1 cellular context compared by ENCODE assay signal in genomic region chr5:400282-401215, GRCh38.
A peak's percentile ranks its signal among the peaks of the same experiment; 100 is the strongest.
TF ChIP-seq lines count a peak whose summit lies in the region.

No MANE protein-coding gene starts in this region.

TF ChIP-seq in HEK293, 187 proteins besides CTCF, POLR2A, EP300 and RAD21 (continued from another document):
- TF ChIP-seq, protein P1, sequence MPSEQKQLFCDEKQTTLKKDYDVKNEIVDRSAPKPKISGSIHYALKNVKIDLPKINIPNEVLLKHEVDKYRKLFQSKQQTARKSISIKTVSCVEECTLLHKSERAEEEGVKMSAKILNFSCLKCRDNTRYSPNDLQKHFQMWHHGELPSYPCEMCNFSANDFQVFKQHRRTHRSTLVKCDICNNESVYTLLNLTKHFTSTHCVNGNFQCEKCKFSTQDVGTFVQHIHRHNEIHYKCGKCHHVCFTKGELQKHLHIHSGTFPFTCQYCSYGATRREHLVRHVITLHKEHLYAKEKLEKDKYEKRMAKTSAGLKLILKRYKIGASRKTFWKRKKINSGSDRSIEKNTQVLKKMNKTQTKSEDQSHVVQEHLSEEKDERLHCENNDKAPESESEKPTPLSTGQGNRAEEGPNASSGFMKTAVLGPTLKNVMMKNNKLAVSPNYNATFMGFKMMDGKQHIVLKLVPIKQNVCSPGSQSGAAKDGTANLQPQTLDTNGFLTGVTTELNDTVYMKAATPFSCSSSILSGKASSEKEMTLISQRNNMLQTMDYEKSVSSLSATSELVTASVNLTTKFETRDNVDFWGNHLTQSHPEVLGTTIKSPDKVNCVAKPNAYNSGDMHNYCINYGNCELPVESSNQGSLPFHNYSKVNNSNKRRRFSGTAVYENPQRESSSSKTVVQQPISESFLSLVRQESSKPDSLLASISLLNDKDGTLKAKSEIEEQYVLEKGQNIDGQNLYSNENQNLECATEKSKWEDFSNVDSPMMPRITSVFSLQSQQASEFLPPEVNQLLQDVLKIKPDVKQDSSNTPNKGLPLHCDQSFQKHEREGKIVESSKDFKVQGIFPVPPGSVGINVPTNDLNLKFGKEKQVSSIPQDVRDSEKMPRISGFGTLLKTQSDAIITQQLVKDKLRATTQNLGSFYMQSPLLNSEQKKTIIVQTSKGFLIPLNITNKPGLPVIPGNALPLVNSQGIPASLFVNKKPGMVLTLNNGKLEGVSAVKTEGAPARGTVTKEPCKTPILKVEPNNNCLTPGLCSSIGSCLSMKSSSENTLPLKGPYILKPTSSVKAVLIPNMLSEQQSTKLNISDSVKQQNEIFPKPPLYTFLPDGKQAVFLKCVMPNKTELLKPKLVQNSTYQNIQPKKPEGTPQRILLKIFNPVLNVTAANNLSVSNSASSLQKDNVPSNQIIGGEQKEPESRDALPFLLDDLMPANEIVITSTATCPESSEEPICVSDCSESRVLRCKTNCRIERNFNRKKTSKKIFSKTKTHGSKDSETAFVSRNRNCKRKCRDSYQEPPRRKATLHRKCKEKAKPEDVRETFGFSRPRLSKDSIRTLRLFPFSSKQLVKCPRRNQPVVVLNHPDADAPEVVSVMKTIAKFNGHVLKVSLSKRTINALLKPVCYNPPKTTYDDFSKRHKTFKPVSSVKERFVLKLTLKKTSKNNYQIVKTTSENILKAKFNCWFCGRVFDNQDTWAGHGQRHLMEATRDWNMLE (tag by site-specific recombination; conservative IDR thresholded peaks at IDR 0.05; ENCODE audit: low read depth), result 0 out of 2 replicates have a peak, but pooled peaks have one; percentile 10
- TF ChIP-seq ZFP69B (tag by site-specific recombination; IDR thresholded peaks at IDR 0.05) (peak; percentile 58; the same call in 1 of the 2 replicates), REPIN1 (tag by site-specific recombination; IDR thresholded peaks at IDR 0.05; ENCODE audit: low read depth) (0 out of 2 replicates have a peak, but pooled peaks have one; percentile 2), ZNF544 (tag by site-specific recombination; IDR thresholded peaks at IDR 0.05) (no peak), GLIS2 (tag by site-specific recombination; IDR thresholded peaks at IDR 0.05) (peak; percentile 30; the same call in 1 of the 2 replicates), GFI1B (tag by site-specific recombination; IDR thresholded peaks at IDR 0.05) (no peak)
- TF ChIP-seq, protein P2, sequence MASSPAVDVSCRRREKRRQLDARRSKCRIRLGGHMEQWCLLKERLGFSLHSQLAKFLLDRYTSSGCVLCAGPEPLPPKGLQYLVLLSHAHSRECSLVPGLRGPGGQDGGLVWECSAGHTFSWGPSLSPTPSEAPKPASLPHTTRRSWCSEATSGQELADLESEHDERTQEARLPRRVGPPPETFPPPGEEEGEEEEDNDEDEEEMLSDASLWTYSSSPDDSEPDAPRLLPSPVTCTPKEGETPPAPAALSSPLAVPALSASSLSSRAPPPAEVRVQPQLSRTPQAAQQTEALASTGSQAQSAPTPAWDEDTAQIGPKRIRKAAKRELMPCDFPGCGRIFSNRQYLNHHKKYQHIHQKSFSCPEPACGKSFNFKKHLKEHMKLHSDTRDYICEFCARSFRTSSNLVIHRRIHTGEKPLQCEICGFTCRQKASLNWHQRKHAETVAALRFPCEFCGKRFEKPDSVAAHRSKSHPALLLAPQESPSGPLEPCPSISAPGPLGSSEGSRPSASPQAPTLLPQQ (tag by site-specific recombination; IDR thresholded peaks at IDR 0.05), result peak; percentile 59
